In the genomic region with DNA sequence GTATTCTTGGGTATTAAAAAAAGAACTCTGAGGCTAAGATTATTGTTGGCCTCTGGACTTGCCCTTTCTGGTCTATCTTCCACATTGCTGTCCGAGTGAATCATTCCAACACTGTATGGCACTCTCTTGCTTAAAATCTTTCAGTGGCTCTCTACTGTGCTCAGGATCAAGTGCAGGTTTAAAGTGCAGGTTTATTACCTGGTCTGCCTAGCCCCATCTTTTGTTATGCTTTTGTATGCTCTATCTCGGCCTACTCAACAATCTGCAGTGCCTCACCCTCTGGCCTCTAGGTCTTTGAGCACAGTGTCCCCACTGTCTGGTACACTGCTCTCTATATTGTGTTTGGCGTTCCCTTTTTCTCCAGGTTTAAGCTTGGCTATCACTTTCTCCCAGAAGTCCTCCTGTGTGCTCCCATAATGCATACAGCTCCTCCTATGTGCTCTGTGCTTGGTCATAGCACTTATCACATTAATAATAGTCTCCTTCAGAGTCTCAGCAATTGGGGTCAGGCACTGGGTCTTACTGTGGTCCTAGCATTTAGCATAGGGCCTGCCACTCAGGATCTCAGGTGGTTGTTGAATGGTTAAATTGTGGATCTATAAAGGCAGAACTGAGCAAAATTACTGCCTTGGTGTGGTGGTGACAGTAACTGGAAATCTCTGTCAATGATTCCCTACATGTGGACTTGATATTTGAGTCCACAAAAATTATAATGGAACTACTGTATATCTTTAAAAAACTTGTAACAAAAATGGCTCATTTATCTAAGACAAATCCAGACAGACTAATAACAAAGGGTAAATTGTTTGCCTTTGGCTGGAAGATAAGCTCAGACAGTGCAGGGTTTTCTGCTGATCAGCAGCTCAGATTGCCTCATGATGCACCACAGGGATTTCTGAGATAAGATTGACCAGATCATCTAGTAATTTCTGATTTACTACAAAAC, we compare ENCODE assay signal across 1 cellular context.
A peak's percentile ranks its signal among the peaks of the same experiment; 100 is the strongest.
TF ChIP-seq lines count a peak whose summit lies in the region.

No MANE protein-coding gene starts in this region.

TF ChIP-seq in SK-N-SH, 30 proteins besides CTCF, POLR2A, EP300 and RAD21 (continued from another document):
- no peak for TF ChIP-seq MAX (IDR thresholded peaks at IDR 0.05; ENCODE audit: low read depth)
- TF ChIP-seq USF1 (IDR thresholded peaks at IDR 0.05; ENCODE audit: borderline replicate concordance, low read depth), result no peak
- 0 out of 2 replicates have a peak, but pooled peaks have one; percentile 23 for TF ChIP-seq MXI1 (IDR thresholded peaks at IDR 0.05; ENCODE audit: low read depth, low read length)
- TF ChIP-seq CHD2 (IDR thresholded peaks at IDR 0.05; ENCODE audit: low read length, partially characterized antibody), result peak; percentile 67
- no peak for TF ChIP-seq FOSL2 (IDR thresholded peaks at IDR 0.05; ENCODE audit: borderline replicate concordance, low read depth)
- no peak for TF ChIP-seq TCF12 (IDR thresholded peaks at IDR 0.05)
